ENCODE assay signal across 8 cellular contexts in the genomic region with DNA sequence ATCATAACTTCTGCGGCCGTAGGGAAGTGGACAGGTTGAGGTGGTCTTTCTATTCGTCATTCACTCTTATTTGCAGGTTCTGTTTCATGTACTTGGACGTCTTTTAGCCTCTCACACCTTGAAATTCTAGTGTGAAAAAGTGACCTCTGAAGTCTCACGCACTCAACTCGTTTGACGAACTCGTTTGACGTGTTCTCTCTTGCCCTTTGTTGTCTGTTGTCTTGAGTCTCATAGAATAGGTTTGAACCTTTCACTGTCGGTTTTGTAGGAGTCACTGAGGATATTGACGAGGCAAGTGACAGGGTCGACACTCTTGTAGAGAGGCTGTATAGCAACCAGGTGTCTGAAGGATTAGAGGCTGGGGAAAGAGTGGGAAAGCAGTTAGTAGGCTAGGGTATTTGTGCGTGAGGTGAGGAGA. TPM values are rescaled to one million over a fixed set of nuclear protein-coding genes. Genes with fewer than 3 reads are reported as not detected.
DNase-seq lines count a peak whose midpoint lies in the region; ATAC-seq and TF ChIP-seq lines count a peak whose summit lies in the region.

No MANE protein-coding gene starts in this region.

- peak overlapping the region; percentile 74 for H3K4me3 ChIP-seq in HUES6 (ENCODE audit: low read depth, low read length)
- peak overlapping the region; percentile 74 for H3K4me3 ChIP-seq in SU-DHL-6 (ENCODE audit: insufficient read depth, low read length, poor library complexity, severe bottlenecking)
- H3K4me3 ChIP-seq in coronary artery, result peak overlapping the region; percentile 99
- H3K4me3 ChIP-seq in mononuclear cell (ENCODE audit: low read length), result peak overlapping the region; percentile 73

- H3K4me3 Mint-ChIP-seq in Calu3 (ENCODE audit: low read depth, unreplicated experiment), result peak overlapping the region; percentile 78

- peaks cover 4% of the 10 kb centered on the region; the same call in 1 of the 2 replicates for H4K20me1 ChIP-seq in SU-DHL-6 (ENCODE audit: low read depth, low read length)

- H3K9me3 ChIP-seq in HUES6 (ENCODE audit: control insufficient read depth, insufficient read depth, low read depth, low read length) (no peaks in the 10 kb centered on the region; the same call in 1 of the 2 replicates), SU-DHL-6 (ENCODE audit: insufficient read depth, low read length) (no peaks in the 10 kb centered on the region), mononuclear cell (ENCODE audit: low read depth, low read length) (no peaks in the 10 kb centered on the region)

- H3K36me3 ChIP-seq in HUES6 (ENCODE audit: control insufficient read depth, insufficient read depth, low read length) (peaks cover 7% of the 10 kb centered on the region; the same call in 1 of the 2 replicates), SU-DHL-6 (ENCODE audit: low read length) (0 out of 2 replicates have a peak, but pooled peaks cover 7% of the 10 kb centered on the region)

- intact Hi-C loops in Calu3 (cut with micrococcal nuclease; ENCODE audit: unreplicated experiment), result no loop called here

- no peaks in the 10 kb centered on the region for H3K9me3 Mint-ChIP-seq in Calu3 (ENCODE audit: low read depth, unreplicated experiment)

- H3K27me3 ChIP-seq in HUES6 (ENCODE audit: control insufficient read depth, insufficient read depth, low read length) (no peaks in the 10 kb centered on the region), SU-DHL-6 (ENCODE audit: low read length) (no peaks in the 10 kb centered on the region), mononuclear cell (ENCODE audit: insufficient read depth, low read length) (no peaks in the 10 kb centered on the region)

- 0 out of 2 replicates have a peak, but pooled peaks cover 4% of the 10 kb centered on the region for H3K4me1 ChIP-seq in HUES6 (ENCODE audit: control insufficient read depth, insufficient read depth, low read length)
- H3K4me1 ChIP-seq in mononuclear cell (ENCODE audit: insufficient read depth, low read length), result peaks cover 33% of the 10 kb centered on the region

- H3K4me2 ChIP-seq in SU-DHL-6 (ENCODE audit: low read depth, low read length, poor library complexity, severe bottlenecking), result peak overlapping the region; percentile 69

- peak overlapping the region; percentile 89 for H3K27ac Mint-ChIP-seq in Calu3 (ENCODE audit: unreplicated experiment)

- TF ChIP-seq CTCF in Calu3 (IDR thresholded peaks at IDR 0.05; ENCODE audit: unreplicated experiment) (no peak), SU-DHL-6 (IDR thresholded peaks at IDR 0.05; ENCODE audit: insufficient read depth, low read length, poor library complexity, severe bottlenecking) (no peak), coronary artery (IDR thresholded peaks at IDR 0.05) (no peak)

- CTCF ChIA-PET in Calu3 (lab: Charles Lee), result no interaction called here

- H3K9me2 ChIP-seq in SU-DHL-6 (replicated peaks; ENCODE audit: insufficient read depth, low read length), result no peaks in the 10 kb centered on the region

- peaks cover 15% of the 10 kb centered on the region for H3K4me1 Mint-ChIP-seq in Calu3 (ENCODE audit: low read depth, unreplicated experiment)

- no peak for ATAC-seq in GM19395 (IDR thresholded peaks at IDR 0.05; ENCODE audit: unreplicated experiment)

- H2AFZ ChIP-seq in SU-DHL-6 (ENCODE audit: low read depth, low read length, severe bottlenecking), result peak overlapping the region; percentile 78

- no peaks in the 10 kb centered on the region for H3F3A ChIP-seq in SU-DHL-6 (ENCODE audit: insufficient read depth)

- TSS peak; percentile 79 for BruUV-seq in Calu3 (replicated peaks; lab: Mats Ljungman, UMichigan)

- peak overlapping the region; percentile 82 for H3K27ac ChIP-seq in HUES6 (ENCODE audit: low read depth, low read length)
- peak overlapping the region; percentile 81 for H3K27ac ChIP-seq in SU-DHL-6 (ENCODE audit: low read depth, low read length)
- H3K27ac ChIP-seq in coronary artery, result peak overlapping the region; percentile 83 to 98

- H3K27me3 Mint-ChIP-seq in Calu3 (ENCODE audit: unreplicated experiment), result no peaks in the 10 kb centered on the region

- H3K79me2 ChIP-seq in SU-DHL-6 (ENCODE audit: insufficient read depth, low read length), result peaks cover 37% of the 10 kb centered on the region

- H3K9ac ChIP-seq in HUES6 (ENCODE audit: low read length), result peak overlapping the region; percentile 82
- peak overlapping the region; percentile 83 for H3K9ac ChIP-seq in SU-DHL-6 (ENCODE audit: low read length)

- peaks cover 40% of the 10 kb centered on the region for H3K36me3 Mint-ChIP-seq in Calu3 (ENCODE audit: insufficient read depth, unreplicated experiment)

- DNase-seq in Calu3, result peak; percentile 8
- DNase-seq in coronary artery (ENCODE audit: low spot score), result no peak
- DNase-seq in COLO829 (ENCODE audit: low spot score), result no peak
- DNase-seq in A172 (ENCODE audit: low spot score), result no peak

RNA-seq across cellular contexts. Expression of gene PGRMC2, which starts 1.1 kb away (rescaled TPM):
- total RNA-seq in Calu3 (2022) (54.5 and 55.5 TPM in 2 replicates), mononuclear cell (17.8 TPM)
- 35.6 and 44.0 TPM in 2 replicates for total RNA-seq in A172 (2014; rRNA removed; shearing (Covaris generic))
